15 cellular contexts compared by ENCODE assay signal in genomic region chr3:150203273-150203672, GRCh38.
DNase-seq lines count a peak whose midpoint lies in the region; ATAC-seq, FAIRE-seq and TF ChIP-seq lines count a peak whose summit lies in the region.
"Had no signal": no experiment of that assay in that cellular context is flagged by ENCODE, and none has a peak within 500 bp of the region (broad histone marks: within the 10 kb centered on the region; RNA-seq: fewer than 3 reads in every experiment).

No MANE protein-coding gene starts in this region.

- H3K9ac ChIP-seq in GM12878 (ENCODE audit: control insufficient read depth, insufficient read depth, low read length) (no peak overlapping the region), neural progenitor cell (no peak overlapping the region)
- H3K9ac ChIP-seq: BLaER1 had no signal

- no peaks in the 10 kb centered on the region for H3K9me3 ChIP-seq in GM12878 (replicated peaks; ENCODE audit: control insufficient read depth, insufficient read depth, low read length)
- H3K9me3 ChIP-seq in neural progenitor cell (ENCODE audit: low read depth) = no peaks in the 10 kb centered on the region
- no peaks in the 10 kb centered on the region for H3K9me3 ChIP-seq in A673 (ENCODE audit: low read depth, low read length, poor library complexity, severe bottlenecking)
- H3K9me3 ChIP-seq: BLaER1 had no signal

- RAD21 ChIA-PET in GM12878 (lab: Charles Lee; ENCODE audit: unreplicated experiment) = no interaction called here

- POLR2A ChIA-PET in GM12878 (lab: Charles Lee) (no interaction called here), A673 (lab: Charles Lee; ENCODE audit: low non-redundant PET) (interaction anchor here (0.6 to 0.7 kb wide), 2 partner anchors 87 to 404 kb away, joined by 3 read pairs; no protein-coding TSS in a partner anchor)

- in situ Hi-C loops in GM12878 (cut with MboI) = no loop called here

- H4K20me1 ChIP-seq in GM12878 (ENCODE audit: control insufficient read depth, insufficient read depth) = no peaks in the 10 kb centered on the region
- no peaks in the 10 kb centered on the region for H4K20me1 ChIP-seq in neural progenitor cell (ENCODE audit: low read depth)
- H4K20me1 ChIP-seq: BLaER1 had no signal

- no peak overlapping the region for H3K4me3 Mint-ChIP-seq in neural progenitor cell
- H3K4me3 Mint-ChIP-seq: CD8-positive, alpha-beta T cell had no signal

- H2AFZ ChIP-seq in GM12878 (ENCODE audit: control insufficient read depth, low read depth, low read length) (no peak overlapping the region), neural progenitor cell (replicated peaks) (no peak overlapping the region)

- ATAC-seq in HG02885 (IDR thresholded peaks at IDR 0.05; ENCODE audit: poor library complexity, unreplicated experiment) (peak; percentile 63), GM12878 (peak; percentile 25; the same call in 1 of the 3 replicates), GM19463 (IDR thresholded peaks at IDR 0.05; ENCODE audit: unreplicated experiment) (no peak)
- ATAC-seq: CD8-positive, alpha-beta T cell; PC-3 had no signal

- no peak overlapping the region for H3K27ac ChIP-seq in GM12878 (ENCODE audit: control insufficient read depth, insufficient read depth)
- H3K27ac ChIP-seq in neural progenitor cell = no peak overlapping the region
- no peak overlapping the region for H3K27ac ChIP-seq in A673 (ENCODE audit: low read depth, low read length, poor library complexity, severe bottlenecking)
- H3K27ac ChIP-seq: BLaER1, RWPE1 had no signal

- no TSS peak for BruUV-seq in GM12878 (replicated peaks; lab: Mats Ljungman, UMichigan)
- BruUV-seq in A673 (replicated peaks; lab: Mats Ljungman, UMichigan) = no TSS peak

- no peak for FAIRE-seq in GM12878 (lab: Jason Lieb, UNC)

- DNase-seq in GM12865 (ENCODE audit: low read depth) (peak; percentile 18), GM12878 (ENCODE audit: low read depth, low spot score) (no peak), neural progenitor cell (ENCODE audit: low spot score) (no peak), nucleus accumbens (lab: John Stamatoyannopoulos, UW) (no peak), A673 (ENCODE audit: low spot score) (no peak), NCI-H146 treated with DMSO at 0.1 percent for 48 hours (lab: John Stamatoyannopoulos, UW; ENCODE audit: unreplicated experiment) (no peak)
- DNase-seq: CD8-positive, alpha-beta T cell; Karpas-422; MM.1S; NCI-H187 treated with DMSO at 0.1 percent for 48 hours; PC-3 had no signal

- TF ChIP-seq CTCF in GM12865 (IDR thresholded peaks at IDR 0.05; ENCODE audit: insufficient read depth, low read depth, low read length, missing control alignments) (no peak), GM12878 (IDR thresholded peaks at IDR 0.05 in 2 of 3, conservative IDR thresholded peaks at IDR 0.05 in 1 of 3; ENCODE audit: control insufficient read depth in 2 of 3, extremely low read depth in 1 of 3, insufficient read depth in 1 of 3, low read depth in 3 of 3, low read length in 3 of 3) (no peak), neural progenitor cell (IDR thresholded peaks at IDR 0.05) (no peak), A673 (conservative IDR thresholded peaks at IDR 0.05; ENCODE audit: low read depth, low read length) (no peak)

- H3K27me3 ChIP-seq in GM12878 (replicated peaks in 1 of 2; ENCODE audit: control insufficient read depth in 2 of 2, insufficient read depth in 2 of 2, low read length in 1 of 2) (no peaks in the 10 kb centered on the region), neural progenitor cell (no peaks in the 10 kb centered on the region), A673 (replicated peaks; ENCODE audit: insufficient read depth, low read depth, low read length, poor library complexity) (no peaks in the 10 kb centered on the region)
- H3K27me3 ChIP-seq: BLaER1 had no signal

- peaks cover under 1% of the 10 kb centered on the region for H3K9me3 Mint-ChIP-seq in neural progenitor cell
- H3K9me3 Mint-ChIP-seq: CD8-positive, alpha-beta T cell had no signal

- H3K36me3 Mint-ChIP-seq in neural progenitor cell = no peaks in the 10 kb centered on the region
- H3K36me3 Mint-ChIP-seq: CD8-positive, alpha-beta T cell had no signal

- no peak for TF ChIP-seq EP300 in GM12878 (IDR thresholded peaks at IDR 0.05; ENCODE audit: borderline replicate concordance in 1 of 2, control insufficient read depth in 1 of 2, low read depth in 2 of 2, low read length in 2 of 2)

- H3K4me3 ChIP-seq in GM12865 (ENCODE audit: low read depth, low read length) = no peak overlapping the region
- no peak overlapping the region for H3K4me3 ChIP-seq in GM12878
- H3K4me3 ChIP-seq in neural progenitor cell = no peak overlapping the region
- H3K4me3 ChIP-seq in A673 (ENCODE audit: low read depth, low read length, poor library complexity, severe bottlenecking) = no peak overlapping the region
- H3K4me3 ChIP-seq: BLaER1 had no signal

- SMC1A ChIA-PET in GM12878 (lab: Charles Lee; ENCODE audit: uncharacterized antibody, unreplicated experiment) = interaction anchor here (0.7 kb wide), 1 partner anchor 66 kb away, joined by 3 read pairs; no protein-coding TSS in a partner anchor

- CTCF ChIA-PET in GM12878 (lab: Yijun Ruan, JAX) (interaction anchor here (1.0 kb wide), 1 partner anchor 19 kb away, joined by 4 read pairs; no protein-coding TSS in a partner anchor), A673 (lab: Charles Lee) (no interaction called here)

- H3F3A ChIP-seq in neural progenitor cell (ENCODE audit: low read depth) = peaks cover 7% of the 10 kb centered on the region

- H3K4me2 ChIP-seq in GM12878 (ENCODE audit: control insufficient read depth, insufficient read depth) (no peak overlapping the region), neural progenitor cell (no peak overlapping the region)
- H3K4me2 ChIP-seq: BLaER1 had no signal

- H3K79me2 ChIP-seq in GM12878 (ENCODE audit: control insufficient read depth, insufficient read depth, low read length) = no peaks in the 10 kb centered on the region
- H3K79me2 ChIP-seq in neural progenitor cell (ENCODE audit: low read depth) = no peaks in the 10 kb centered on the region

- peaks cover 2% of the 10 kb centered on the region for H3K27me3 Mint-ChIP-seq in neural progenitor cell (ENCODE audit: insufficient read depth, low read depth)

- WGBS in GM12878 (ENCODE audit: insufficient coverage, insufficient replicate concordance, low lambda C conversion rate, missing lambda C conversion rate) = 37% methylated on average over 5 of the region's 5 CpGs

- H3K4me1 Mint-ChIP-seq in neural progenitor cell = peaks cover 20% of the 10 kb centered on the region

- no peak for TF ChIP-seq RAD21 in GM12878 (IDR thresholded peaks at IDR 0.05; ENCODE audit: insufficient read depth, low read depth, low read length)

- TF ChIP-seq POLR2A in GM12878 (IDR thresholded peaks at IDR 0.05; ENCODE audit: low read depth, low read length) = no peak

- H3K4me1 ChIP-seq in GM12878 (ENCODE audit: control insufficient read depth, insufficient read depth, low read length) (no peaks in the 10 kb centered on the region), neural progenitor cell (peaks cover 4% of the 10 kb centered on the region), A673 (ENCODE audit: insufficient read depth, low read length, poor library complexity, severe bottlenecking) (peaks cover 15% of the 10 kb centered on the region)

- H3K27ac Mint-ChIP-seq in neural progenitor cell = peak overlapping the region; percentile 55
- H3K27ac Mint-ChIP-seq: CD8-positive, alpha-beta T cell had no signal

- H3K36me3 ChIP-seq in GM12878 (ENCODE audit: control insufficient read depth in 2 of 2, insufficient read depth in 2 of 2, low read length in 1 of 2) = no peaks in the 10 kb centered on the region
- H3K36me3 ChIP-seq in neural progenitor cell = no peaks in the 10 kb centered on the region
- H3K36me3 ChIP-seq in A673 (ENCODE audit: insufficient read depth, low read length, poor library complexity, severe bottlenecking) = no peaks in the 10 kb centered on the region
- H3K36me3 ChIP-seq: BLaER1 had no signal

- intact Hi-C loops in GM12878 (cut with micrococcal nuclease; ENCODE audit: unreplicated experiment) (no loop called here), A673 (cut with micrococcal nuclease; ENCODE audit: unreplicated experiment) (no loop called here)

TF ChIP-seq in GM12878, 131 proteins besides CTCF, POLR2A, EP300 and RAD21:
- TF ChIP-seq EZH2 (IDR thresholded peaks at IDR 0.05; ENCODE audit: borderline replicate concordance, control insufficient read depth, low read depth, low read length) = no peak
- TF ChIP-seq MAX (IDR thresholded peaks at IDR 0.05; ENCODE audit: low read depth, low read length) = no peak
- TF ChIP-seq BCLAF1 (IDR thresholded peaks at IDR 0.05) = no peak
- no peak for TF ChIP-seq PAX8 (IDR thresholded peaks at IDR 0.05)
- TF ChIP-seq KDM1A (IDR thresholded peaks at IDR 0.05; ENCODE audit: borderline replicate concordance) = no peak
- TF ChIP-seq SMC3 (IDR thresholded peaks at IDR 0.05; ENCODE audit: borderline replicate concordance, low read length) = no peak
- no peak for TF ChIP-seq BMI1 (IDR thresholded peaks at IDR 0.05; ENCODE audit: borderline replicate concordance)
- no peak for TF ChIP-seq NFYA (IDR thresholded peaks at IDR 0.05; ENCODE audit: borderline replicate concordance, low read depth, low read length)
